ENCODE assay signal across 1 cellular context in the genomic region with DNA sequence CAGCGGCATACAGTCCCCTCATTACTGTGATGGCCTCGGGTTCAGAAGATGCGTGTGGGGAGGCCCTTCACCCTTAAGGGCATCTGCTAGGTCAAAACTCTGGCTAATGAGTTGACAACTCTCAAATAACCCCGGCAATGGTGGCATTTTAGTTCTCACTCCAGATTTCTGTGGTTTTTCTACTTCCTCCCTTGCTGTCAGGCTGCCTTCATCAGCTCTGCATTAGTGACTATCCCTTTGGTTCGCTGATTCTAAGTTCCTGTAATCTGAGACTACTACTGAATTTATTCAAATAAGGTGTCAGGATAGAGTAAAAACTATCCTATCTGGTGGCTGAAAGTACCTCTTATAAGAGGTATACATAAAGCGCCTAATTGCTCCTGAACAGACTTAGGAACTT.
TF ChIP-seq lines count a peak whose summit lies in the region.

No MANE protein-coding gene starts in this region.

TF ChIP-seq in GM12878, 131 proteins besides CTCF, POLR2A, EP300 and RAD21 (continued from another document):
- TF ChIP-seq, protein P1, sequence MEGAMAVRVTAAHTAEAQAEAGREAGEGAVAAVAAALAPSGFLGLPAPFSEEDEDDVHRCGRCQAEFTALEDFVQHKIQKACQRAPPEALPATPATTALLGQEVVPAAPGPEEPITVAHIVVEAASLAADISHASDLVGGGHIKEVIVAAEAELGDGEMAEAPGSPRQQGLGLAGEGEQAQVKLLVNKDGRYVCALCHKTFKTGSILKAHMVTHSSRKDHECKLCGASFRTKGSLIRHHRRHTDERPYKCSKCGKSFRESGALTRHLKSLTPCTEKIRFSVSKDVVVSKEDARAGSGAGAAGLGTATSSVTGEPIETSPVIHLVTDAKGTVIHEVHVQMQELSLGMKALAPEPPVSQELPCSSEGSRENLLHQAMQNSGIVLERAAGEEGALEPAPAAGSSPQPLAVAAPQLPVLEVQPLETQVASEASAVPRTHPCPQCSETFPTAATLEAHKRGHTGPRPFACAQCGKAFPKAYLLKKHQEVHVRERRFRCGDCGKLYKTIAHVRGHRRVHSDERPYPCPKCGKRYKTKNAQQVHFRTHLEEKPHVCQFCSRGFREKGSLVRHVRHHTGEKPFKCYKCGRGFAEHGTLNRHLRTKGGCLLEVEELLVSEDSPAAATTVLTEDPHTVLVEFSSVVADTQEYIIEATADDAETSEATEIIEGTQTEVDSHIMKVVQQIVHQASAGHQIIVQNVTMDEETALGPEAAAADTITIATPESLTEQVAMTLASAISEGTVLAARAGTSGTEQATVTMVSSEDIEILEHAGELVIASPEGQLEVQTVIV (IDR thresholded peaks at IDR 0.05; ENCODE audit: borderline replicate concordance, partially characterized antibody) = no peak
- TF ChIP-seq YY1 (IDR thresholded peaks at IDR 0.05; ENCODE audit: low read depth, low read length) (no peak), IKZF1 (conservative IDR thresholded peaks at IDR 0.05) (no peak), SREBF2 (IDR thresholded peaks at IDR 0.05; ENCODE audit: low read length) (no peak), NFXL1 (IDR thresholded peaks at IDR 0.05; ENCODE audit: borderline replicate concordance) (no peak), KAT2A (conservative IDR thresholded peaks at IDR 0.05; ENCODE audit: control insufficient read depth, low read depth, low read length) (no peak), NRF1 (conservative IDR thresholded peaks at IDR 0.05; ENCODE audit: low read depth, low read length) (no peak), RFX5 (IDR thresholded peaks at IDR 0.05; ENCODE audit: low read depth, low read length) (no peak), CREM (IDR thresholded peaks at IDR 0.05; ENCODE audit: low read depth) (no peak), ZNF217 (IDR thresholded peaks at IDR 0.05) (no peak), PAX8 (IDR thresholded peaks at IDR 0.05) (no peak)
- TF ChIP-seq, protein P2, sequence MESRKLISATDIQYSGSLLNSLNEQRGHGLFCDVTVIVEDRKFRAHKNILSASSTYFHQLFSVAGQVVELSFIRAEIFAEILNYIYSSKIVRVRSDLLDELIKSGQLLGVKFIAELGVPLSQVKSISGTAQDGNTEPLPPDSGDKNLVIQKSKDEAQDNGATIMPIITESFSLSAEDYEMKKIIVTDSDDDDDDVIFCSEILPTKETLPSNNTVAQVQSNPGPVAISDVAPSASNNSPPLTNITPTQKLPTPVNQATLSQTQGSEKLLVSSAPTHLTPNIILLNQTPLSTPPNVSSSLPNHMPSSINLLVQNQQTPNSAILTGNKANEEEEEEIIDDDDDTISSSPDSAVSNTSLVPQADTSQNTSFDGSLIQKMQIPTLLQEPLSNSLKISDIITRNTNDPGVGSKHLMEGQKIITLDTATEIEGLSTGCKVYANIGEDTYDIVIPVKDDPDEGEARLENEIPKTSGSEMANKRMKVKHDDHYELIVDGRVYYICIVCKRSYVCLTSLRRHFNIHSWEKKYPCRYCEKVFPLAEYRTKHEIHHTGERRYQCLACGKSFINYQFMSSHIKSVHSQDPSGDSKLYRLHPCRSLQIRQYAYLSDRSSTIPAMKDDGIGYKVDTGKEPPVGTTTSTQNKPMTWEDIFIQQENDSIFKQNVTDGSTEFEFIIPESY (IDR thresholded peaks at IDR 0.05) = no peak
